Comparison of ENCODE assay signal across 1 cellular context in the genomic region with DNA sequence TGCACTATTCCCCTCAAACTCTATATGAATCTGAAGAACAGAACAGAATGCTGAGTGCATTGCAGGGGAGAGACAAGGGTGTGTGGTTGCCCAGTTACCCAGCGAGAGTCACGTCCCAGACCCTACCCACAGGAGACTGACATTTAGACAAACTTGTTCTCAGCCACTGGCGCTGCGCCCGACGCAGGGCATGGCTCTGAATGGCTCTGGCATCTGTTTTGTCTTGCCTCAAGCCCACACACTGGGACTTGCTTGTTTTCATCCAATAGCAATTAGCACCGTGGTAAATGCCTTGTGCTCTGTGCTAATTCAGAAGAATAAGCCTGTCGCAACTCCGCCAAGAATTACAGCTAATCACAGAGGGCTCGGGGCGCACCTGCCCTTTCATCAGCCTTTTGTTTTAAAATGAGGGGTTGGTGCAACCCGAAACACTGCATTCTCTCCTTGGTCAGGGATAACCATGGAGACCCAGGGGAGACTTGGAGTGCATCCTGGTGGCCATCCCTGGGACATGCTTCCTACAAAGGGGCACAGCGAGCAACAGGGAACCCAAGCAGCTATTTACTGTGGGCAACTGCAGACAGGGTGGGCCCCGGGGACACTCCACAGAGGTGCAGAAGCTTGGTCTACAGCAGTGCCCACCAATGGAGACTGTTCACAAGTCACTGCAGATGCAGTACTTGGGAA.
TF ChIP-seq lines count a peak whose summit lies in the region.

No MANE protein-coding gene starts in this region.

TF ChIP-seq in A549, 52 proteins besides CTCF, POLR2A, EP300 and RAD21 (continued from another document):
- TF ChIP-seq HEYL (CRISPR knock-in tag; IDR thresholded peaks at IDR 0.05) = no peak
- TF ChIP-seq PHF8 (IDR thresholded peaks at IDR 0.05; ENCODE audit: borderline replicate concordance, low read depth) = no peak
